1 cellular context compared by ENCODE assay signal in the genomic region with DNA sequence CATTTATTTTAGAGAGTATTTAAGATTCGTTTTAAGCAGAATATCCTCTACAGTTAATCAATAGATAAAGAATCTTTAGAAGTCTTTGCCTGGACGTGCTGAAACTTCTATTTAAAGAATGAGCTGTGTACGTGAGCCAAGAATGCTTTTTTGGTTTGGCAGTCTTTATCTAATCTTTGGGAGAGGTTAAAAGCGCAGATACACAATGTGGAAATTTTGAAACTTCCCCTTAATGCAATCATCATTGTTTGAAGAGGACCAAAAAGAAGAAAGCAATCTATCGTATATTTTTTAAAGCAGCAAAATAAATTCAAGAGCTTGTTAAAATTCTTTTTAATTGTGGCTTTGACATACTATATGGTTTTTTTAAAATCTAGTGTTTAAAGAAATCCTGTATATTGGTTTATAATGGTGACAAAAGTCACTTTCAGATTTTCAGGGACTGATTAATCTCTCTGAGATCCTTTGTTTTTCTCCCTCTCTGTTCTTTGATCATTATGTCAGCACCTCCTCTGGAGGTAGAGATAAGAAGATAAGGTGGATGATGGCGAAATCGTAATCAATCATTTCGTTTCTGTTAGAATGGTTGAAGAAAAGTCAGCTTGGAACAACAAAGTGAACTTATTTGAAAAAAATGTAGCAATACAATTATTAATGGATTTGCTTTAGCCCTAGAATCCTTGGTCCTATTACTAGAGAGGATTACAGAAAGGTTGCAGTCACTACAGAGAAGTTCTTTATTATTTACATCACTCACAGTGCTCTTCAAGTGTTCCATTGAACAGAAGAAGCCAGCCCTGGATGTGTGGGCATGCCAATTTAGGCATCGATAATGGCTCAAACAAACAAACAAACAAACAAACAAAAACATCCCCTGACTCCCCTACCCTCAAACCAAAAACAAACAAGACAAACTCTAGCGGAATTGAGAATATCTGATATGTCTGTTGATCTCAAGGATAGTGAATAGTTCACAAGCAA.
A peak's percentile ranks its signal among the peaks of the same experiment; 100 is the strongest.
TF ChIP-seq lines count a peak whose summit lies in the region.

No MANE protein-coding gene starts in this region.

TF ChIP-seq in HepG2, 621 proteins besides CTCF, POLR2A, EP300 and RAD21 (continued from another document and continues in another):
- TF ChIP-seq ZNF136 (CRISPR knock-in tag; IDR thresholded peaks at IDR 0.05; ENCODE audit: low read depth) (no peak), ZIK1 (CRISPR knock-in tag; IDR thresholded peaks at IDR 0.05; ENCODE audit: borderline replicate concordance, low read depth) (no peak), SNAPC2 (CRISPR knock-in tag; IDR thresholded peaks at IDR 0.05) (peak; percentile 79; the same call in 1 of the 2 replicates), TAF1 (CRISPR knock-in tag; IDR thresholded peaks at IDR 0.05) (no peak), PITX1 (CRISPR knock-in tag; IDR thresholded peaks at IDR 0.05) (peak; percentile 92), ZNF335 (CRISPR knock-in tag; IDR thresholded peaks at IDR 0.05) (no peak), ISL2 (CRISPR knock-in tag; IDR thresholded peaks at IDR 0.05) (peak; percentile 100), NFIC (IDR thresholded peaks at IDR 0.05; ENCODE audit: low read length) (peak; percentile 100), HMG20B (CRISPR knock-in tag; conservative IDR thresholded peaks at IDR 0.05) (peak; percentile 45), MIXL1 (CRISPR knock-in tag; IDR thresholded peaks at IDR 0.05) (peak; percentile 91), GFI1 (CRISPR knock-in tag; IDR thresholded peaks at IDR 0.05; ENCODE audit: borderline replicate concordance) (peak; percentile 78), HOXA5 (CRISPR knock-in tag; IDR thresholded peaks at IDR 0.05) (peak; percentile 100), FUBP1 (CRISPR knock-in tag; IDR thresholded peaks at IDR 0.05; ENCODE audit: borderline replicate concordance) (no peak), MBD4 (IDR thresholded peaks at IDR 0.05; ENCODE audit: borderline replicate concordance, low read length) (peak; percentile 93), GMEB2 (CRISPR knock-in tag; IDR thresholded peaks at IDR 0.05; ENCODE audit: low read depth) (0 out of 2 replicates have a peak, but pooled peaks have one; percentile 3), ZNF260 (CRISPR knock-in tag; IDR thresholded peaks at IDR 0.05; ENCODE audit: borderline replicate concordance, low read depth) (no peak), JUNB (CRISPR knock-in tag; IDR thresholded peaks at IDR 0.05; ENCODE audit: borderline replicate concordance) (peak; percentile 71), NFKB2 (CRISPR knock-in tag; IDR thresholded peaks at IDR 0.05; ENCODE audit: borderline replicate concordance) (no peak), DPF2 (CRISPR knock-in tag; IDR thresholded peaks at IDR 0.05; ENCODE audit: borderline replicate concordance, low read depth) (peak; percentile 88), ZFP1 (CRISPR knock-in tag; IDR thresholded peaks at IDR 0.05) (peak; percentile 47), ZNF678 (CRISPR knock-in tag; IDR thresholded peaks at IDR 0.05) (no peak), ZNF691 (CRISPR knock-in tag; IDR thresholded peaks at IDR 0.05; ENCODE audit: borderline replicate concordance, low read depth) (no peak), ZNF766 (CRISPR knock-in tag; IDR thresholded peaks at IDR 0.05; ENCODE audit: borderline replicate concordance) (no peak), ZNF788 (CRISPR knock-in tag; IDR thresholded peaks at IDR 0.05; ENCODE audit: borderline replicate concordance) (no peak), REST (IDR thresholded peaks at IDR 0.05; ENCODE audit: borderline replicate concordance in 1 of 2, low read depth in 1 of 2, low read length in 2 of 2) (peak in 1 of 2 experiments; percentile 68; a peak in 2 of 4 replicates), ZNF549 (CRISPR knock-in tag; IDR thresholded peaks at IDR 0.05) (no peak), CREB1 (IDR thresholded peaks at IDR 0.05) (no peak), CREB1 (CRISPR knock-in tag; IDR thresholded peaks at IDR 0.05) (peak; percentile 64), XRCC5 (optimal IDR thresholded peaks at IDR 0.05; ENCODE audit: low read length) (no peak), RFXAP (CRISPR knock-in tag; IDR thresholded peaks at IDR 0.05; ENCODE audit: borderline replicate concordance) (peak; percentile 35; the same call in 1 of the 2 replicates), ZNF564 (CRISPR knock-in tag; IDR thresholded peaks at IDR 0.05) (no peak), TOE1 (CRISPR knock-in tag; IDR thresholded peaks at IDR 0.05) (0 out of 2 replicates have a peak, but pooled peaks have one; percentile 57), ZNF772 (CRISPR knock-in tag; IDR thresholded peaks at IDR 0.05) (no peak), DNMT1 (CRISPR knock-in tag; IDR thresholded peaks at IDR 0.05) (no peak), YEATS2 (CRISPR knock-in tag; IDR thresholded peaks at IDR 0.05; ENCODE audit: borderline replicate concordance) (no peak; the same call in 1 of the 2 replicates), KAT7 (CRISPR knock-in tag; IDR thresholded peaks at IDR 0.05; ENCODE audit: borderline replicate concordance) (no peak), KLF16 (CRISPR knock-in tag; IDR thresholded peaks at IDR 0.05) (0 out of 4 replicates have a peak, but pooled peaks of 1 of the 2 experiments have one; percentile 13)
- TF ChIP-seq, protein P1, sequence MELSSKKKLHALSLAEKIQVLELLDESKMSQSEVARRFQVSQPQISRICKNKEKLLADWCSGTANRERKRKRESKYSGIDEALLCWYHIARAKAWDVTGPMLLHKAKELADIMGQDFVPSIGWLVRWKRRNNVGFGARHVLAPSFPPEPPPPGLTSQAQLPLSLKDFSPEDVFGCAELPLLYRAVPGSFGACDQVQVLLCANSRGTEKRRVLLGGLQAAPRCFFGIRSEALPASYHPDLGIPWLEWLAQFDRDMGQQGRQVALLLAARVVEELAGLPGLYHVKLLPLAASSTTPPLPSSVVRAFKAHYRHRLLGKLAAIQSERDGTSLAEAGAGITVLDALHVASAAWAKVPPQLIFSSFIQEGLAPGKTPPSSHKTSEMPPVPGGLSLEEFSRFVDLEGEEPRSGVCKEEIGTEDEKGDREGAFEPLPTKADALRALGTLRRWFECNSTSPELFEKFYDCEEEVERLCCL (CRISPR knock-in tag; IDR thresholded peaks at IDR 0.05; ENCODE audit: borderline replicate concordance): no peak
- TF ChIP-seq, protein P2, sequence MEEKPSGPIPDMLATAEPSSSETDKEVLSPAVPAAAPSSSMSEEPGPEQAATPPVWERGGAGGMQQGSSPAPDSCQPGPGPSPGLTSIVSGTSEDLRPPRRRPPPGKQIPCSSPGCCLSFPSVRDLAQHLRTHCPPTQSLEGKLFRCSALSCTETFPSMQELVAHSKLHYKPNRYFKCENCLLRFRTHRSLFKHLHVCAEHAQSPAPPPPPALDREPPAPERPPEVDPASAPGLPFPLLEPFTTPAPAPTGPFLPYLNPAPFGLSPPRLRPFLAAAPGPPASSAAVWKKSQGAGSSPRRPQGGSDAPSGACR (CRISPR knock-in tag; IDR thresholded peaks at IDR 0.05): no peak
- TF ChIP-seq, protein P3, sequence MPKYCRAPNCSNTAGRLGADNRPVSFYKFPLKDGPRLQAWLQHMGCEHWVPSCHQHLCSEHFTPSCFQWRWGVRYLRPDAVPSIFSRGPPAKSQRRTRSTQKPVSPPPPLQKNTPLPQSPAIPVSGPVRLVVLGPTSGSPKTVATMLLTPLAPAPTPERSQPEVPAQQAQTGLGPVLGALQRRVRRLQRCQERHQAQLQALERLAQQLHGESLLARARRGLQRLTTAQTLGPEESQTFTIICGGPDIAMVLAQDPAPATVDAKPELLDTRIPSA (CRISPR knock-in tag; IDR thresholded peaks at IDR 0.05; ENCODE audit: borderline replicate concordance): no peak
- TF ChIP-seq, protein P4, sequence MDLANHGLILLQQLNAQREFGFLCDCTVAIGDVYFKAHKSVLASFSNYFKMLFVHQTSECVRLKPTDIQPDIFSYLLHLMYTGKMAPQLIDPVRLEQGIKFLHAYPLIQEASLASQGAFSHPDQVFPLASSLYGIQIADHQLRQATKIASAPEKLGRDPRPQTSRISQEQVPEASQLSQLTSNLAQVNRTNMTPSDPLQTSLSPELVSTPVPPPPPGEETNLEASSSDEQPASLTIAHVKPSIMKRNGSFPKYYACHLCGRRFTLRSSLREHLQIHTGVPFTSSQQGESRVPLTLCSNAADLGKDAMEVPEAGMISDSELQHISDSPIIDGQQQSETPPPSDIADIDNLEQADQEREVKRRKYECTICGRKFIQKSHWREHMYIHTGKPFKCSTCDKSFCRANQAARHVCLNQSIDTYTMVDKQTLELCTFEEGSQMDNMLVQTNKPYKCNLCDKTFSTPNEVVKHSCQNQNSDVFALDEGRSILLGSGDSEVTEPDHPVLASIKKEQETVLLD (CRISPR knock-in tag; IDR thresholded peaks at IDR 0.05; ENCODE audit: low read depth): no peak
- TF ChIP-seq, protein P5, sequence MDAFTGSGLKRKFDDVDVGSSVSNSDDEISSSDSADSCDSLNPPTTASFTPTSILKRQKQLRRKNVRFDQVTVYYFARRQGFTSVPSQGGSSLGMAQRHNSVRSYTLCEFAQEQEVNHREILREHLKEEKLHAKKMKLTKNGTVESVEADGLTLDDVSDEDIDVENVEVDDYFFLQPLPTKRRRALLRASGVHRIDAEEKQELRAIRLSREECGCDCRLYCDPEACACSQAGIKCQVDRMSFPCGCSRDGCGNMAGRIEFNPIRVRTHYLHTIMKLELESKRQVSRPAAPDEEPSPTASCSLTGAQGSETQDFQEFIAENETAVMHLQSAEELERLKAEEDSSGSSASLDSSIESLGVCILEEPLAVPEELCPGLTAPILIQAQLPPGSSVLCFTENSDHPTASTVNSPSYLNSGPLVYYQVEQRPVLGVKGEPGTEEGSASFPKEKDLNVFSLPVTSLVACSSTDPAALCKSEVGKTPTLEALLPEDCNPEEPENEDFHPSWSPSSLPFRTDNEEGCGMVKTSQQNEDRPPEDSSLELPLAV (CRISPR knock-in tag; conservative IDR thresholded peaks at IDR 0.05; ENCODE audit: low read depth): no peak
